Comparison of ENCODE assay signal across 5 cellular contexts in genomic region chrY:23005315-23005714, GRCh38. TPM values are rescaled to one million over a fixed set of nuclear protein-coding genes. Genes with fewer than 3 reads are reported as not detected.
"Had no signal": no experiment of that assay in that cellular context is flagged by ENCODE, and none has a peak within 500 bp of the region (broad histone marks: within the 10 kb centered on the region; RNA-seq: fewer than 3 reads in every experiment).

No MANE protein-coding gene starts in this region.

RNA-seq across cellular contexts. Expression of gene BPY2, which starts 21.3 kb away (rescaled TPM):
- total RNA-seq: HepG2, HT-29, HT1080, IMR-90, K562 had no signal
